In genomic region chr10:124575107-124576035, GRCh38 we compare ENCODE assay signal across 18 cellular contexts.
"Had no signal": no experiment of that assay in that cellular context is flagged by ENCODE, and none has a peak within 500 bp of the region (broad histone marks: within the 10 kb centered on the region; RNA-seq: fewer than 3 reads in every experiment).

No MANE protein-coding gene starts in this region.

- H3K4me3 ChIP-seq: ascending aorta, breast epithelium, gastroesophageal sphincter, hepatocyte, neural progenitor cell, pancreas, SK-N-MC, thyroid gland had no signal

- H3K27me3 ChIP-seq: ascending aorta, breast epithelium, gastroesophageal sphincter, hepatocyte, neural progenitor cell, pancreas, thyroid gland had no signal

- H3K9me3 ChIP-seq: ascending aorta, breast epithelium, gastroesophageal sphincter, pancreas, thyroid gland had no signal

- H3K4me1 Mint-ChIP-seq: activated CD4-positive, alpha-beta T cell treated with anti-CD3 and anti-CD28 coated beads, Interleukin-2, amount 10 ng/mL, durations not matched to agents 7 days and 5 days; activated naive CD8-positive, alpha-beta T cell treated with anti-CD3 and anti-CD28 coated beads, Interleukin-2, amount 50 U/mL, for 24 hours; neural progenitor cell had no signal

- H3K27ac ChIP-seq: ascending aorta, breast epithelium, gastroesophageal sphincter, hepatocyte, neural progenitor cell, pancreas, SK-N-MC, thyroid gland had no signal

- H3K36me3 Mint-ChIP-seq: neural progenitor cell had no signal

- DNase-seq: activated CD4-positive, alpha-beta T cell treated with anti-CD3 and anti-CD28 coated beads, Interleukin-2, amount 10 ng/mL, durations not matched to agents 7 days and 5 days; activated CD4-positive, CD25-positive, alpha-beta regulatory T cell; activated CD8-positive, alpha-beta memory T cell treated with anti-CD3 and anti-CD28 coated beads for 24 hours; activated naive CD4-positive, alpha-beta T cell treated with Interleukin-2 at 50 U/mL for 16 hours; activated naive CD8-positive, alpha-beta T cell treated with anti-CD3 and anti-CD28 coated beads, Interleukin-2, amount 50 U/mL, for 24 hours; activated T-cell treated with anti-CD3 and anti-CD28 coated beads for 4 hours; erythroblast; pancreas; stimulated activated CD4-positive, alpha-beta T cell treated with anti-CD3 and anti-CD28 coated beads, Interleukin-15, amount 100 ng/mL, for 24 hours; stimulated activated CD4-positive, alpha-beta T cell treated with anti-CD3 and anti-CD28 coated beads, Interleukin-4, amount 100 ng/mL, for 1 hour; stimulated activated naive B cell treated with anti-CD40 and anti-IgM and Interleukin-4, amounts not matched to agents 10 μg/mL and 1 μg/mL and 100 μg/mL, for 72 hours; thyroid gland had no signal

- H3K36me3 ChIP-seq: ascending aorta, breast epithelium, gastroesophageal sphincter, neural progenitor cell, pancreas, thyroid gland had no signal

- H3K4me1 ChIP-seq: ascending aorta, breast epithelium, gastroesophageal sphincter, neural progenitor cell, pancreas had no signal

- H3K4me3 Mint-ChIP-seq: activated CD4-positive, alpha-beta T cell treated with anti-CD3 and anti-CD28 coated beads, Interleukin-2, amount 10 ng/mL, durations not matched to agents 7 days and 5 days; activated naive CD8-positive, alpha-beta T cell treated with anti-CD3 and anti-CD28 coated beads, Interleukin-2, amount 50 U/mL, for 24 hours; neural progenitor cell; stimulated activated naive B cell treated with anti-CD40 and anti-IgM and Interleukin-4, amounts not matched to agents 10 μg/mL and 1 μg/mL and 100 μg/mL, for 72 hours had no signal

- ATAC-seq: activated naive CD8-positive, alpha-beta T cell treated with anti-CD3 and anti-CD28 coated beads, Interleukin-2, amount 50 U/mL, for 24 hours; gastroesophageal sphincter; pancreas; stimulated activated naive B cell treated with anti-CD40 and anti-IgM and Interleukin-4, amounts not matched to agents 10 μg/mL and 1 μg/mL and 100 μg/mL, for 72 hours had no signal

- H3K27me3 Mint-ChIP-seq: activated CD4-positive, alpha-beta T cell treated with anti-CD3 and anti-CD28 coated beads, Interleukin-2, amount 10 ng/mL, durations not matched to agents 7 days and 5 days; activated naive CD8-positive, alpha-beta T cell treated with anti-CD3 and anti-CD28 coated beads, Interleukin-2, amount 50 U/mL, for 24 hours; stimulated activated naive B cell treated with anti-CD40 and anti-IgM and Interleukin-4, amounts not matched to agents 10 μg/mL and 1 μg/mL and 100 μg/mL, for 72 hours had no signal

- H3K9me3 Mint-ChIP-seq: activated naive CD8-positive, alpha-beta T cell treated with anti-CD3 and anti-CD28 coated beads, Interleukin-2, amount 50 U/mL, for 24 hours had no signal

- H3K27ac Mint-ChIP-seq: activated CD4-positive, alpha-beta T cell treated with anti-CD3 and anti-CD28 coated beads, Interleukin-2, amount 10 ng/mL, durations not matched to agents 7 days and 5 days; activated naive CD8-positive, alpha-beta T cell treated with anti-CD3 and anti-CD28 coated beads, Interleukin-2, amount 50 U/mL, for 24 hours; neural progenitor cell; stimulated activated naive B cell treated with anti-CD40 and anti-IgM and Interleukin-4, amounts not matched to agents 10 μg/mL and 1 μg/mL and 100 μg/mL, for 72 hours had no signal
